1 cellular context compared by ENCODE assay signal in the genomic region with DNA sequence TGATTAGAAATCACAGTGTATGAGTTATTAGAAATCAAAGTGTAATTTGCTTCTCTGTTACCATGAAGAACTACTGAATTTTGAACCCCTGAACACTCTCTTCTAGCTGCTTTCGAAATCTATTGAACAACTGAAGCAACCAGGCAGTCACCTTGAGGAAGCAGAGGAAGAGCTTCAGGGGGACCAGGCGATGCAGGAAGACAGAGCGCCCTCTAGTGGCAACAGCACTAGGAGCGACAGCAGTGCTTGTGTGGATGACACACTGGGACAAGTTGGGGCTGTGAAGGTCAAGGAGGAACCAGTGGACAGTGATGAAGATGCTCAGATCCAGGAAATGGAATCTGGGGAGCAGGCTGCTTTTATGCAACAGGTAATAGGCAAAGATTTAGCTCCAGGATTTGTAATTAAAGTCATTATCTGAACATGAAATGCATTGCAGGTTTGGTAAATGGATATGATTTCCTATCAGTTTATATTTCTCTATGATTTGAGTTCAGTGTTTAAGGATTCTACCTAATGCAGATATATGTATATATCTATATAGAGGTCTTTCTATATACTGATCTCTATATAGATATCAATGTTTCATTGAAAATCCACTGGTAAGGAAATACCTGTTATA.
TF ChIP-seq lines count a peak whose summit lies in the region.

No MANE protein-coding gene starts in this region.

TF ChIP-seq in GM23338, 12 proteins besides CTCF, POLR2A, EP300 and RAD21 (continued from another document):
- peak; percentile 15; the same call in 1 of the 2 replicates for TF ChIP-seq ZNF462 (CRISPR knock-in tag; IDR thresholded peaks at IDR 0.05)
